ENCODE assay signal across 17 cellular contexts in the genomic region with DNA sequence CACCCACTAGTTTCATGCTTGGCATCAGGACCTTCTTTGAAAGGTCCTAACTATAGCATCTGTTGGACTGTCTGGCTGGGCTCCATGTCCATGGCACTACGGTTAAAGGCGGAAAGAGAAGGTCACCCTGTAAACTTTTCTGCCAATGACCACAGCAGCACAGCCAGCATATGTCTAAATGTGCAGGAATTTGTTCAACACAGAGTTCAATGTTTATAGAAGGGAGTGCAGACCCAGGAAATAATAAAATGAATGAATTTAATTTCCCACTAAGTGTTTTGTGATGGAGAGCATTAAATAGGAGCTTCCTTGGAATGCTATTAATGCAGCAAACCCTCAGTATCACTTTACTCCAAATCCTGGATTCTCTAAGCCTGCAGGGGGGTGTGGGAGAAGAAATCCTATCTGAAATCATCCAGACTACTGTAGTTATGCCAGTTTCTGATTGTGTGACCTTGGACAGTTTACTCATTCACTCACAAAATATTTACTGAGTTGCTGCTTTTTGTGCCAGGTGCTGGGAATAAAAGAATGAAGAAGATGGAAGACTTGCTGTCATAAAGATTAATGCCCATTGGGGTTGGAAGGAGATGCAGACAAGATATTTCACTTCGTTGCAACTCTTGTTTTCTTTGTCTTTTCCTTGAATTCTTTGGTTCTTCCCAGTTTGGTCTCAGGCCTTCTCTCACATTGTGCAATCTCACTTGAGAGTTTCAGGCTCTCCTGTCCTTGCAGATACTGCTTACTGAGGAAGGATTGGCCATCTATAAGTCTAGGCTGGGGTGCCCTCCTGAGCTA.
A peak's percentile ranks its signal among the peaks of the same experiment; 100 is the strongest.
DNase-seq lines count a peak whose midpoint lies in the region; ATAC-seq and TF ChIP-seq lines count a peak whose summit lies in the region.
"Had no signal": no experiment of that assay in that cellular context is flagged by ENCODE, and none has a peak within 500 bp of the region (broad histone marks: within the 10 kb centered on the region; RNA-seq: fewer than 3 reads in every experiment).

No MANE protein-coding gene starts in this region.

- H3K9ac ChIP-seq in SK-N-MC (ENCODE audit: insufficient read length), result no peak overlapping the region

- no peak for TF ChIP-seq CTCF in gastroesophageal sphincter (IDR thresholded peaks at IDR 0.05)
- TF ChIP-seq CTCF in lower lobe of right lung (IDR thresholded peaks at IDR 0.05), result no peak

- peak; percentile 32 for DNase-seq in GM04504 (ENCODE audit: low read depth)
- no peak for DNase-seq in SK-N-MC (ENCODE audit: low read depth, low spot score)
- DNase-seq in sciatic nerve (ENCODE audit: low spot score), result no peak
- no peak for DNase-seq in lower lobe of right lung
- no peak for DNase-seq in mesenteric fat pad (ENCODE audit: low spot score)
- no peak for DNase-seq in C1 segment of cervical spinal cord (lab: John Stamatoyannopoulos, UW)
- no peak for DNase-seq in NCI-H187 treated with DMSO at 0.1 percent for 48 hours (lab: John Stamatoyannopoulos, UW)
- DNase-seq: CD8-positive, alpha-beta memory T cell; cortex of kidney; esophagus squamous epithelium; naive thymus-derived CD4-positive, alpha-beta T cell; NCI-H774; SHP77; sigmoid colon had no signal

- intact Hi-C loops in sciatic nerve (cut with DNase I) (no loop called here), lower lobe of right lung (cut with DNase I) (no loop called here)

- 25 to 28% methylated on average over 1 to 3 of the region's 3 CpGs for WGBS in gastroesophageal sphincter (ENCODE audit: low coverage in 1 of 2), 2 donors

- H3K4me3 ChIP-seq in SK-N-MC (no peak overlapping the region), gastroesophageal sphincter (no peak overlapping the region), lower lobe of right lung (no peak overlapping the region)
- H3K4me3 ChIP-seq: esophagus squamous epithelium, K562, sigmoid colon had no signal

- H3K27ac ChIP-seq in SK-N-MC, result peak overlapping the region; percentile 19; the same call in 1 of the 2 replicates
- no peak overlapping the region for H3K27ac ChIP-seq in gastroesophageal sphincter
- no peak overlapping the region for H3K27ac ChIP-seq in lower lobe of right lung
- H3K27ac ChIP-seq: esophagus squamous epithelium, VCaP had no signal

- no peaks in the 10 kb centered on the region for H3K9me3 ChIP-seq in SK-N-MC (ENCODE audit: low read depth, low read length)
- no peaks in the 10 kb centered on the region for H3K9me3 ChIP-seq in gastroesophageal sphincter
- no peaks in the 10 kb centered on the region for H3K9me3 ChIP-seq in lower lobe of right lung
- H3K9me3 ChIP-seq: esophagus squamous epithelium, sigmoid colon had no signal

- no peak for TF ChIP-seq EP300 in gastroesophageal sphincter (IDR thresholded peaks at IDR 0.05)

- TF ChIP-seq POLR2A in gastroesophageal sphincter (IDR thresholded peaks at IDR 0.05), result no peak

- H3K36me3 ChIP-seq in SK-N-MC (ENCODE audit: insufficient read depth, low read length) (no peaks in the 10 kb centered on the region), gastroesophageal sphincter (no peaks in the 10 kb centered on the region), lower lobe of right lung (no peaks in the 10 kb centered on the region)
- H3K36me3 ChIP-seq: esophagus squamous epithelium, sigmoid colon had no signal

- no peaks in the 10 kb centered on the region for H3K27me3 ChIP-seq in gastroesophageal sphincter
- no peaks in the 10 kb centered on the region for H3K27me3 ChIP-seq in lower lobe of right lung (ENCODE audit: low read depth)
- H3K27me3 ChIP-seq: esophagus squamous epithelium, sigmoid colon had no signal

- ATAC-seq in gastroesophageal sphincter (peak; percentile 19), sciatic nerve (peak; percentile 70), lower lobe of right lung (no peak)
- ATAC-seq: K562; naive thymus-derived CD4-positive, alpha-beta T cell had no signal

- H3K4me1 ChIP-seq in gastroesophageal sphincter, result peaks cover 0 to 10% (median 5%) of the 10 kb centered on the region in 3 donors
- peaks cover 4% of the 10 kb centered on the region for H3K4me1 ChIP-seq in lower lobe of right lung

Comparison
In these comparisons a context has a peak if more than half of its experiments do, and no peak if none do; other contexts are left out.
1. ATAC-seq: peak in gastroesophageal sphincter (single experiment) and sciatic nerve (single experiment); none in lower lobe of right lung (0 of 2).